ENCODE assay signal across 8 cellular contexts in genomic region chr1:159798893-159799292, GRCh38. TPM values are rescaled to one million over a fixed set of nuclear protein-coding genes. Genes with fewer than 3 reads are reported as not detected.
DNase-seq lines count a peak whose midpoint lies in the region; ATAC-seq and TF ChIP-seq lines count a peak whose summit lies in the region.

No MANE protein-coding gene starts in this region.

- H3K27ac ChIP-seq in parathyroid adenoma: no peak overlapping the region

- H3K4me1 ChIP-seq in parathyroid adenoma: no peaks in the 10 kb centered on the region

- in situ Hi-C loops in G401 (cut with HindIII; ENCODE audit: low sequenced_read_pairs): no loop called here

- H3K27me3 ChIP-seq in parathyroid adenoma (ENCODE audit: control insufficient read depth, insufficient read depth, low read length): no peaks in the 10 kb centered on the region

- no peak overlapping the region for H3K9ac ChIP-seq in parathyroid adenoma

- no peaks in the 10 kb centered on the region for H3K9me3 ChIP-seq in parathyroid adenoma (ENCODE audit: control insufficient read depth, low read length)

- TF ChIP-seq CTCF in parathyroid adenoma (IDR thresholded peaks at IDR 0.05): peak; percentile 69

- ATAC-seq in GM19324 (IDR thresholded peaks at IDR 0.05; ENCODE audit: low FRiP score, unreplicated experiment) (no peak), HG03039 (IDR thresholded peaks at IDR 0.05; ENCODE audit: unreplicated experiment) (no peak)

- H3K36me3 ChIP-seq in parathyroid adenoma (ENCODE audit: control insufficient read depth, insufficient read depth, low read length): no peaks in the 10 kb centered on the region

- no peak overlapping the region for H3K4me2 ChIP-seq in parathyroid adenoma (ENCODE audit: low read length)

- no peaks in the 10 kb centered on the region for H3K79me2 ChIP-seq in parathyroid adenoma

- peak overlapping the region; percentile 46 for H2AFZ ChIP-seq in parathyroid adenoma

- no peak overlapping the region for H3K4me3 ChIP-seq in parathyroid adenoma (ENCODE audit: low read depth, low read length)

- DNase-seq in G401 (ENCODE audit: low spot score) (peak; percentile 83), LoVo (ENCODE audit: low spot score) (peak; percentile 72), OCI-M1 (lab: John Stamatoyannopoulos, UW) (peak; percentile 84), germinal center (ENCODE audit: low spot score) (peak; percentile 57)
- peak; percentile 14 for DNase-seq in activated effector memory CD4-positive, alpha-beta T cell treated with Interleukin-2 at 50 U/mL for 16 hours

RNA-seq across cellular contexts. Expression of gene FCRL6, which starts 3.3 kb away (rescaled TPM):
- not detected in 2 replicates for total RNA-seq in G401 (2014; rRNA removed; shearing (Covaris generic))

RNA-seq across cellular contexts. Expression of gene DUSP23, which starts 18.1 kb away (rescaled TPM):
- total RNA-seq in G401 (2014; rRNA removed; shearing (Covaris generic)): 35.0 and 59.7 TPM in 2 replicates

RNA-seq across cellular contexts. Expression of gene SLAMF8, which starts 27.8 kb away (rescaled TPM):
- not detected in 2 replicates for total RNA-seq in G401 (2014; rRNA removed; shearing (Covaris generic))

Comparison
In these comparisons a context has a peak if more than half of its experiments do, and no peak if none do; other contexts are left out.
1. DNase-seq: peak in every context shown above with its lines; median percentile 84 in OCI-M1; 83 in G401; 72 in LoVo; 57 in germinal center; 14 in activated effector memory CD4-positive, alpha-beta T cell treated with Interleukin-2 at 50 U/mL for 16 hours.